In genomic region chr17:72258711-72259110, GRCh38 we compare ENCODE assay signal across 20 cellular contexts.
DNase-seq lines count a peak whose midpoint lies in the region; ATAC-seq and TF ChIP-seq lines count a peak whose summit lies in the region.
"Had no signal": no experiment of that assay in that cellular context is flagged by ENCODE, and none has a peak within 500 bp of the region (broad histone marks: within the 10 kb centered on the region; RNA-seq: fewer than 3 reads in every experiment).

No MANE protein-coding gene starts in this region.

- ATAC-seq in SK-N-SH treated with all-trans-retinoic acid at 6 μM for 48 hours (no peak), GM18511 (IDR thresholded peaks at IDR 0.05; ENCODE audit: unreplicated experiment) (no peak), left cardiac atrium (no peak)
- ATAC-seq: A549, HCT116, Right ventricle myocardium inferior, T-helper 17 cell had no signal

- 82% methylated on average over 3 of the region's 3 CpGs for WGBS in SK-N-SH (ENCODE audit: low lambda C conversion rate)

- H3K9me3 Mint-ChIP-seq in endothelial cell (ENCODE audit: unreplicated experiment) = no peaks in the 10 kb centered on the region

- no peak overlapping the region for H3K4me2 ChIP-seq in SK-N-SH
- H3K4me2 ChIP-seq: A549, BLaER1 had no signal

- H3K27ac ChIP-seq in SK-N-SH (ENCODE audit: low read depth in 2 of 2, low read length in 1 of 2) = no peak overlapping the region
- H3K27ac ChIP-seq: A549, BLaER1 had no signal

- no peak overlapping the region for H3K4me3 Mint-ChIP-seq in endothelial cell (ENCODE audit: unreplicated experiment)
- H3K4me3 Mint-ChIP-seq: CD4-positive, alpha-beta T cell; IgD-negative memory B cell; T-helper 17 cell had no signal

- H3K79me2 ChIP-seq in SK-N-SH (ENCODE audit: insufficient read depth) = no peaks in the 10 kb centered on the region

- H3K27me3 Mint-ChIP-seq in endothelial cell (ENCODE audit: unreplicated experiment) = no peaks in the 10 kb centered on the region
- H3K27me3 Mint-ChIP-seq: CD4-positive, alpha-beta T cell; IgD-negative memory B cell; T-helper 17 cell had no signal

- CTCF ChIA-PET in SK-N-SH (lab: Yijun Ruan, JAX) = interaction anchor here (0.7 to 1.1 kb wide), 2 partner anchors 12 to 36 kb away, joined by 3 to 5 read pairs; no protein-coding TSS in a partner anchor

- H3K9me2 ChIP-seq in SK-N-SH = no peaks in the 10 kb centered on the region

- H3K9ac ChIP-seq in SK-N-SH = no peak overlapping the region
- H3K9ac ChIP-seq: BLaER1 had no signal

- no peaks in the 10 kb centered on the region for H3K27me3 ChIP-seq in SK-N-SH (ENCODE audit: insufficient read depth)
- H3K27me3 ChIP-seq: BLaER1 had no signal

- no peak overlapping the region for H2AFZ ChIP-seq in SK-N-SH (ENCODE audit: low read depth)

- TF ChIP-seq CTCF in SK-N-SH (IDR thresholded peaks at IDR 0.05) (no peak), endothelial cell (IDR thresholded peaks at IDR 0.05; ENCODE audit: unreplicated experiment) (no peak)

- no peaks in the 10 kb centered on the region for H3K4me1 ChIP-seq in SK-N-SH (ENCODE audit: control insufficient read depth in 1 of 2, insufficient read depth in 2 of 2, low read depth in 1 of 2, low read length in 1 of 2)
- H3K4me1 ChIP-seq: A549, BLaER1 had no signal

- no peak for DNase-seq in SK-N-SH
- DNase-seq in NCI-H2171 treated with DMSO at 0.1 percent for 48 hours (lab: John Stamatoyannopoulos, UW) = peak; percentile 64
- peak; percentile 6 for DNase-seq in endothelial cell (ENCODE audit: low spot score)
- DNase-seq in DMS153 treated with DMSO at 0.1 percent for 48 hours (lab: John Stamatoyannopoulos, UW; ENCODE audit: unreplicated experiment) = no peak
- DNase-seq in left cardiac atrium = no peak
- DNase-seq: CD4-positive, alpha-beta T cell; COR-L47; DMS153; EL; MV-4-11; NCI-H187; SW 1271; T-helper 17 cell had no signal

- no peaks in the 10 kb centered on the region for H4K20me1 ChIP-seq in SK-N-SH (ENCODE audit: insufficient read depth)
- H4K20me1 ChIP-seq: BLaER1 had no signal

- H3F3A ChIP-seq in SK-N-SH (replicated peaks; ENCODE audit: insufficient read depth) = no peaks in the 10 kb centered on the region

- H3K4me1 Mint-ChIP-seq in endothelial cell (ENCODE audit: unreplicated experiment) = peaks cover 5% of the 10 kb centered on the region
- H3K4me1 Mint-ChIP-seq: IgD-negative memory B cell, T-helper 17 cell had no signal

- H3K4me3 ChIP-seq in SK-N-SH (ENCODE audit: low read depth in 2 of 2, low read length in 1 of 2) = no peak overlapping the region
- H3K4me3 ChIP-seq: A549, BLaER1 had no signal

- no peak for TF ChIP-seq EP300 in SK-N-SH (IDR thresholded peaks at IDR 0.05; ENCODE audit: borderline replicate concordance in 1 of 2, low read depth in 1 of 2, low read length in 1 of 2)

- no peak overlapping the region for H3K27ac Mint-ChIP-seq in endothelial cell (ENCODE audit: unreplicated experiment)
- H3K27ac Mint-ChIP-seq: CD4-positive, alpha-beta T cell; IgD-negative memory B cell; T-helper 17 cell had no signal

- intact Hi-C loops in left cardiac atrium (cut with DNase I) = no loop called here

- H3K36me3 Mint-ChIP-seq in endothelial cell (ENCODE audit: low read depth, unreplicated experiment) = no peaks in the 10 kb centered on the region
- H3K36me3 Mint-ChIP-seq: IgD-negative memory B cell had no signal

- no peak for TF ChIP-seq RAD21 in SK-N-SH (IDR thresholded peaks at IDR 0.05; ENCODE audit: low read length)

- POLR2A ChIA-PET in SK-N-SH (lab: Yijun Ruan, JAX) = no interaction called here

- no peaks in the 10 kb centered on the region for H3K36me3 ChIP-seq in SK-N-SH (replicated peaks in 1 of 2; ENCODE audit: control insufficient read depth in 1 of 2, insufficient read depth in 2 of 2, low read length in 1 of 2)
- H3K36me3 ChIP-seq: BLaER1 had no signal

- no peaks in the 10 kb centered on the region for H3K9me3 ChIP-seq in SK-N-SH

TF ChIP-seq in SK-N-SH treated with all-trans-retinoic acid at 6 μM for 48 hours, 23 proteins besides CTCF, POLR2A, EP300 and RAD21:
- TF ChIP-seq ARNTL (CRISPR knock-in tag; IDR thresholded peaks at IDR 0.05; ENCODE audit: borderline replicate concordance, low read depth) = no peak
- TF ChIP-seq ZFP3 (CRISPR knock-in tag; IDR thresholded peaks at IDR 0.05) = peak; percentile 83; the same call in 1 of the 2 replicates
- no peak for TF ChIP-seq ZNF8 (CRISPR knock-in tag; IDR thresholded peaks at IDR 0.05)

TF ChIP-seq in SK-N-SH, 30 proteins besides CTCF, POLR2A, EP300 and RAD21:
- TF ChIP-seq NFIC (IDR thresholded peaks at IDR 0.05; ENCODE audit: borderline replicate concordance) = no peak
- TF ChIP-seq, protein P1, sequence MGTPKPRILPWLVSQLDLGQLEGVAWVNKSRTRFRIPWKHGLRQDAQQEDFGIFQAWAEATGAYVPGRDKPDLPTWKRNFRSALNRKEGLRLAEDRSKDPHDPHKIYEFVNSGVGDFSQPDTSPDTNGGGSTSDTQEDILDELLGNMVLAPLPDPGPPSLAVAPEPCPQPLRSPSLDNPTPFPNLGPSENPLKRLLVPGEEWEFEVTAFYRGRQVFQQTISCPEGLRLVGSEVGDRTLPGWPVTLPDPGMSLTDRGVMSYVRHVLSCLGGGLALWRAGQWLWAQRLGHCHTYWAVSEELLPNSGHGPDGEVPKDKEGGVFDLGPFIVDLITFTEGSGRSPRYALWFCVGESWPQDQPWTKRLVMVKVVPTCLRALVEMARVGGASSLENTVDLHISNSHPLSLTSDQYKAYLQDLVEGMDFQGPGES (IDR thresholded peaks at IDR 0.05; ENCODE audit: low read depth, low read length) = no peak
- TF ChIP-seq RFX5 (IDR thresholded peaks at IDR 0.05; ENCODE audit: low read length) = no peak
- no peak for TF ChIP-seq ELF1 (IDR thresholded peaks at IDR 0.05)
- no peak for TF ChIP-seq RCOR1 (IDR thresholded peaks at IDR 0.05; ENCODE audit: low read length)
- no peak for TF ChIP-seq NRF1 (IDR thresholded peaks at IDR 0.05; ENCODE audit: low read depth, low read length)
- no peak for TF ChIP-seq FOSL2 (IDR thresholded peaks at IDR 0.05; ENCODE audit: borderline replicate concordance, low read depth)
- TF ChIP-seq EZH2phosphoT487 (IDR thresholded peaks at IDR 0.05; ENCODE audit: borderline replicate concordance, low read depth) = no peak
- no peak for TF ChIP-seq SMC3 (IDR thresholded peaks at IDR 0.05; ENCODE audit: low read depth, low read length)
- TF ChIP-seq CHD2 (IDR thresholded peaks at IDR 0.05; ENCODE audit: low read length, partially characterized antibody) = no peak
- no peak for TF ChIP-seq YY1 (IDR thresholded peaks at IDR 0.05; ENCODE audit: low read depth)
- no peak for TF ChIP-seq RXRA (IDR thresholded peaks at IDR 0.05; ENCODE audit: borderline replicate concordance, low read depth)

Comparison
In these comparisons a context has a peak if more than half of its experiments do, and no peak if none do; other contexts are left out.
1. DNase-seq: peak in NCI-H2171 treated with DMSO at 0.1 percent for 48 hours (single experiment) and endothelial cell (single experiment); none in SK-N-SH (single experiment), DMS153 treated with DMSO at 0.1 percent for 48 hours (single experiment) and left cardiac atrium (single experiment).